ENCODE assay signal across 27 cellular contexts in genomic region chr4:17010426-17011087, GRCh38.
"Had no signal": no experiment of that assay in that cellular context is flagged by ENCODE, and none has a peak within 500 bp of the region (broad histone marks: within the 10 kb centered on the region; RNA-seq: fewer than 3 reads in every experiment).

No MANE protein-coding gene starts in this region.

- H3K4me2 ChIP-seq: hepatocyte, neural progenitor cell had no signal

- H3K27me3 Mint-ChIP-seq: activated naive CD8-positive, alpha-beta T cell; progenitor cell of endocrine pancreas; stimulated activated naive B cell treated with anti-CD40 and anti-IgM and Interleukin-4, amounts not matched to agents 10 μg/mL and 1 μg/mL and 100 μg/mL, for 72 hours had no signal

- H3K4me1 Mint-ChIP-seq: immature natural killer cell; naive thymus-derived CD4-positive, alpha-beta T cell; stimulated activated naive B cell treated with anti-CD40 and anti-IgM and Interleukin-4, amounts not matched to agents 10 μg/mL and 1 μg/mL and 100 μg/mL, for 72 hours had no signal

- H3K4me1 ChIP-seq: adrenal gland, ascending aorta, lower lobe of right lung, upper lobe of left lung had no signal

- H3K4me3 Mint-ChIP-seq: activated naive CD8-positive, alpha-beta T cell; activated T-cell treated with anti-CD3 and anti-CD28 coated beads, Interleukin-2, amount 50 U/mL, for 4 hours; immature natural killer cell; naive thymus-derived CD4-positive, alpha-beta T cell; neural progenitor cell; stimulated activated naive B cell treated with anti-CD40 and anti-IgM and Interleukin-4, amounts not matched to agents 10 μg/mL and 1 μg/mL and 100 μg/mL, for 72 hours; WTC11 had no signal

- DNase-seq: activated CD4-positive, alpha-beta T cell treated with anti-CD3 and anti-CD28 coated beads for 4 hours; activated CD4-positive, alpha-beta T cell treated with anti-CD3 and anti-CD28 coated beads, Interleukin-2, amount 50 U/mL, for 48 hours; activated CD8-positive, alpha-beta memory T cell treated with anti-CD3 and anti-CD28 coated beads, Interleukin-2, amount 50 U/mL, for 48 hours; activated naive CD4-positive, alpha-beta T cell; activated T-cell treated with anti-CD3 and anti-CD28 coated beads, Interleukin-2, amount 50 U/mL, for 4 hours; adrenal gland; brain microvascular endothelial cell; central memory CD4-positive, alpha-beta T cell; dermis blood vessel endothelial cell; effector CD8-positive, alpha-beta T cell; foreskin melanocyte; immature natural killer cell; lower lobe of right lung; stimulated activated CD4-positive, alpha-beta T cell treated with anti-CD3 and anti-CD28 coated beads, Interleukin-2, amount 100 ng/mL, for 48 hours; stimulated activated CD8-positive, alpha-beta memory T cell treated with anti-CD3 and anti-CD28 coated beads, Interleukin-4, amount 100 ng/mL, for 48 hours; stimulated activated naive B cell treated with anti-CD40 and anti-IgM and Interleukin-4, amounts not matched to agents 10 μg/mL and 1 μg/mL and 100 μg/mL, for 72 hours had no signal

- H3K9me3 ChIP-seq: adrenal gland, ascending aorta, lower lobe of right lung, thoracic aorta, upper lobe of left lung had no signal

- H3K27ac ChIP-seq: adrenal gland, ascending aorta, brain microvascular endothelial cell, hepatocyte, lower lobe of right lung, neural progenitor cell, thoracic aorta, upper lobe of left lung had no signal

- H2AFZ ChIP-seq: hepatocyte, neural progenitor cell had no signal

- H3K4me3 ChIP-seq: adrenal gland, ascending aorta, hepatocyte, lower lobe of right lung, neural progenitor cell, thoracic aorta, upper lobe of left lung had no signal

- H3K9ac ChIP-seq: neural progenitor cell had no signal

- H3K36me3 Mint-ChIP-seq: activated naive CD8-positive, alpha-beta T cell; immature natural killer cell; naive thymus-derived CD4-positive, alpha-beta T cell; neural progenitor cell; stimulated activated naive B cell treated with anti-CD40 and anti-IgM and Interleukin-4, amounts not matched to agents 10 μg/mL and 1 μg/mL and 100 μg/mL, for 72 hours had no signal

- H3K27me3 ChIP-seq: adrenal gland, ascending aorta, brain microvascular endothelial cell, hepatocyte, neural progenitor cell, upper lobe of left lung had no signal

- ATAC-seq: activated T-cell treated with anti-CD3 and anti-CD28 coated beads, Interleukin-2, amount 50 U/mL, for 4 hours; left lobe of liver; lower lobe of right lung; naive thymus-derived CD4-positive, alpha-beta T cell; stimulated activated naive B cell treated with anti-CD40 and anti-IgM and Interleukin-4, amounts not matched to agents 10 μg/mL and 1 μg/mL and 100 μg/mL, for 72 hours; WTC11 had no signal

- H3K9me3 Mint-ChIP-seq: activated T-cell treated with anti-CD3 and anti-CD28 coated beads, Interleukin-2, amount 50 U/mL, for 4 hours; activated T-helper 2 cell treated with anti-CD3 and anti-CD28 coated beads, Interferon-gamma antibody, Interleukin-2, Interleukin-4, amounts not matched to agents 10 μg/mL and 5 μg/mL and 100 μg/mL, durations not matched to agents 14 hours and 24 hours and 36 hours; immature natural killer cell; naive thymus-derived CD4-positive, alpha-beta T cell; neural progenitor cell had no signal

- H3K79me2 ChIP-seq: hepatocyte had no signal

- H3K27ac Mint-ChIP-seq: activated naive CD8-positive, alpha-beta T cell; activated T-helper 2 cell treated with anti-CD3 and anti-CD28 coated beads, Interferon-gamma antibody, Interleukin-2, Interleukin-4, amounts not matched to agents 10 μg/mL and 5 μg/mL and 100 μg/mL, durations not matched to agents 14 hours and 24 hours and 36 hours; immature natural killer cell; naive thymus-derived CD4-positive, alpha-beta T cell; neural progenitor cell; progenitor cell of endocrine pancreas; stimulated activated naive B cell treated with anti-CD40 and anti-IgM and Interleukin-4, amounts not matched to agents 10 μg/mL and 1 μg/mL and 100 μg/mL, for 72 hours; WTC11 had no signal

- H3K36me3 ChIP-seq: adrenal gland, ascending aorta, brain microvascular endothelial cell, lower lobe of right lung, neural progenitor cell, thoracic aorta, upper lobe of left lung had no signal
